ENCODE assay signal across 7 cellular contexts in the genomic region with DNA sequence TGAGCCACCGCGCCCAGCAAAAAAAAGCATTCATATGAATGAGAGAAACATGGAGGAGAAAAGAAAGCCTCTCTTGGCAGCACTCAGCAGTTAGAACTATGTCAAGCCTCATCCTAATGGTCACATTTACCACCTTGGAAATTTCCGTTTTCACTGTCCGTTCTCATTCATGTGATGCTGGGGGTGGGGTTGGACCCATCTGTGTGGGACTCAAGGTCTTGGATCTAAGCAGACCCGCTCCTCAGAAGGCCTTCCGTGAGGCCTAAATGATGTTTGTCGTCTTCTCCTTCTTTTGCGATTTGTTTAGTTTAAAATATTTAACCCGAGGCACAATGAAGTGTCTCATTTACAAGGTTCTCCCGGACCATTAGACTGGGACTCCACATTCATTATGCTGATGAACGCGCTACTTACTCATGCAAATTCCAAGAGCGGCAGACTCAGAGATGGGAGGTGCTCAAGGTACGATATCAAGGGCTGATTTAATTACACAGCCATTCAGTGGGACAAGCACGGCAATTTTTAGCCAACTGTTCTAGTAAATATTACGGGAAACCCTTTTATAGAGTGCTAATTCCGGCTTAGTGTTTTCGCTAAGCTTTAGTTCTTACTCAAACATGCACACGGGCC.
DNase-seq lines count a peak whose midpoint lies in the region; ATAC-seq and TF ChIP-seq lines count a peak whose summit lies in the region.

No MANE protein-coding gene starts in this region.

- CTCF ChIA-PET in OCI-LY7 (lab: Charles Lee; ENCODE audit: unreplicated experiment), result no interaction called here
- CTCF ChIA-PET in PC-9 (lab: Charles Lee), result no interaction called here

- H3F3A ChIP-seq in GM23248 (ENCODE audit: insufficient read depth) (no peaks in the 10 kb centered on the region), PC-9 (ENCODE audit: insufficient read depth, low read depth) (no peaks in the 10 kb centered on the region)

- no peak for TF ChIP-seq EP300 in gastroesophageal sphincter (IDR thresholded peaks at IDR 0.05)

- TF ChIP-seq CTCF in OCI-LY7 (conservative IDR thresholded peaks at IDR 0.05; ENCODE audit: low read length), result no peak
- no peak for TF ChIP-seq CTCF in gastroesophageal sphincter (IDR thresholded peaks at IDR 0.05)
- no peak for TF ChIP-seq CTCF in PC-9 (conservative IDR thresholded peaks at IDR 0.05)

- no TSS peak for BruUV-seq in OCI-LY7 (replicated peaks; lab: Mats Ljungman, UMichigan)
- BruUV-seq in PC-9 (replicated peaks; lab: Mats Ljungman, UMichigan), result no TSS peak

- no peak overlapping the region for H3K27ac ChIP-seq in GM23248
- H3K27ac ChIP-seq in OCI-LY7 (ENCODE audit: low read depth, low read length, poor library complexity, severe bottlenecking), result no peak overlapping the region
- peak overlapping the region; percentile 77 to 88 (median 83) for H3K27ac ChIP-seq in gastroesophageal sphincter
- peak overlapping the region in 19 of 21 experiments; percentile 28 to 93 (median 68) for H3K27ac ChIP-seq in skin epidermis
- no peak overlapping the region for H3K27ac ChIP-seq in PC-9

- peak overlapping the region; percentile 81 for H2AFZ ChIP-seq in GM23248
- H2AFZ ChIP-seq in OCI-LY7 (ENCODE audit: low read length), result peak overlapping the region; percentile 96; the same call in 1 of the 2 replicates
- H2AFZ ChIP-seq in PC-9, result no peak overlapping the region

- H3K4me1 ChIP-seq in GM23248 (ENCODE audit: insufficient read depth) (peaks cover 5% of the 10 kb centered on the region), OCI-LY7 (ENCODE audit: insufficient read depth, low read length, poor library complexity, severe bottlenecking) (peaks cover 13% of the 10 kb centered on the region), gastroesophageal sphincter (peaks cover 0 to 33% (median 10%) of the 10 kb centered on the region in 3 donors), PC-9 (replicated peaks; ENCODE audit: insufficient read depth) (peaks cover 4% of the 10 kb centered on the region; the same call in 1 of the 2 replicates)

- H3K9ac ChIP-seq in GM23248, result peak overlapping the region; percentile 75

- H3K9me3 ChIP-seq in GM23248 (ENCODE audit: low read depth), result no peaks in the 10 kb centered on the region
- H3K9me3 ChIP-seq in OCI-LY7 (ENCODE audit: low read length), result no peaks in the 10 kb centered on the region
- no peaks in the 10 kb centered on the region for H3K9me3 ChIP-seq in gastroesophageal sphincter
- H3K9me3 ChIP-seq in PC-9 (ENCODE audit: insufficient read depth, low read depth), result no peaks in the 10 kb centered on the region

- H3K4me2 ChIP-seq in GM23248 (ENCODE audit: unreplicated experiment) (peak overlapping the region; percentile 98), OCI-LY7 (ENCODE audit: low read length) (no peak overlapping the region), PC-9 (no peak overlapping the region)

- 94 to 95% methylated on average over 19 of the region's 19 CpGs for WGBS in GM23248 (ENCODE audit: low coverage in 1 of 2, low lambda C conversion rate in 2 of 2, missing lambda C conversion rate in 2 of 2), 2 experiments
- WGBS in gastroesophageal sphincter (ENCODE audit: low coverage in 1 of 2), 2 donors, result 68 to 70% methylated on average over 11 to 19 of the region's 19 CpGs

- no peak for TF ChIP-seq POLR2A in gastroesophageal sphincter (IDR thresholded peaks at IDR 0.05)

- no peaks in the 10 kb centered on the region for H4K20me1 ChIP-seq in GM23248 (ENCODE audit: insufficient read depth)
- no peaks in the 10 kb centered on the region for H4K20me1 ChIP-seq in OCI-LY7 (ENCODE audit: insufficient read depth, low read length)
- no peaks in the 10 kb centered on the region for H4K20me1 ChIP-seq in PC-9 (ENCODE audit: insufficient read depth)

- POLR2A ChIA-PET in OCI-LY7 (lab: Charles Lee), result no interaction called here
- POLR2A ChIA-PET in PC-9 (lab: Charles Lee; ENCODE audit: unreplicated experiment), result interaction anchor here (0.6 kb wide), 1 partner anchor 28 kb away, joined by 3 read pairs; no protein-coding TSS in a partner anchor

- H3K9me2 ChIP-seq in GM23248 (ENCODE audit: insufficient read depth), result no peaks in the 10 kb centered on the region
- H3K9me2 ChIP-seq in OCI-LY7 (ENCODE audit: insufficient read depth, low read length), result no peaks in the 10 kb centered on the region
- no peaks in the 10 kb centered on the region for H3K9me2 ChIP-seq in PC-9 (ENCODE audit: insufficient read depth)

- intact Hi-C loops in OCI-LY7 (cut with micrococcal nuclease; ENCODE audit: unreplicated experiment), result no loop called here
- intact Hi-C loops in PC-9 (cut with micrococcal nuclease; ENCODE audit: unreplicated experiment), result no loop called here

- DNase-seq in GM23248, result no peak
- DNase-seq in OCI-LY7 (ENCODE audit: low spot score), result no peak
- no peak for DNase-seq in PC-9

- ATAC-seq in gastroesophageal sphincter (no peak), HG03280 (IDR thresholded peaks at IDR 0.05; ENCODE audit: unreplicated experiment) (no peak), GM21619 (IDR thresholded peaks at IDR 0.05; ENCODE audit: unreplicated experiment) (no peak)

- in situ Hi-C loops in GM23248 (cut with MboI), result no loop called here

- no peaks in the 10 kb centered on the region for H3K27me3 ChIP-seq in GM23248 (replicated peaks; ENCODE audit: insufficient read depth)
- no peaks in the 10 kb centered on the region for H3K27me3 ChIP-seq in gastroesophageal sphincter
- H3K27me3 ChIP-seq in PC-9 (ENCODE audit: insufficient read depth, low read depth), result no peaks in the 10 kb centered on the region

- H3K36me3 ChIP-seq in GM23248 (ENCODE audit: low read depth), result no peaks in the 10 kb centered on the region
- H3K36me3 ChIP-seq in OCI-LY7 (ENCODE audit: insufficient read depth, low read length), result no peaks in the 10 kb centered on the region
- H3K36me3 ChIP-seq in gastroesophageal sphincter, result no peaks in the 10 kb centered on the region
- no peaks in the 10 kb centered on the region for H3K36me3 ChIP-seq in PC-9 (ENCODE audit: low read depth)

- H3K4me3 ChIP-seq in GM23248, result no peak overlapping the region
- H3K4me3 ChIP-seq in OCI-LY7 (ENCODE audit: low read depth, low read length, poor library complexity, severe bottlenecking), result no peak overlapping the region
- H3K4me3 ChIP-seq in gastroesophageal sphincter, result peak overlapping the region; percentile 54 to 66
- H3K4me3 ChIP-seq in skin epidermis, result peak overlapping the region in 2 of 7 experiments; percentile 36 to 45
- no peak overlapping the region for H3K4me3 ChIP-seq in PC-9

- H3K79me2 ChIP-seq in GM23248 (ENCODE audit: insufficient read depth) (no peaks in the 10 kb centered on the region), OCI-LY7 (ENCODE audit: insufficient read depth, low read depth, low read length) (no peaks in the 10 kb centered on the region), PC-9 (ENCODE audit: low read depth) (no peaks in the 10 kb centered on the region)

Comparison
In these comparisons a context has a peak if more than half of its experiments do, and no peak if none do; other contexts are left out.
1. H3K27ac ChIP-seq: peak in gastroesophageal sphincter (4 of 4) and skin epidermis (19 of 21); none in GM23248 (single experiment), OCI-LY7 (single experiment) and PC-9 (single experiment).
2. H3K4me3 ChIP-seq: peak in gastroesophageal sphincter (2 of 2); none in GM23248 (single experiment), OCI-LY7 (single experiment) and PC-9 (single experiment).